Comparison of ENCODE assay signal across 2 cellular contexts in the genomic region with DNA sequence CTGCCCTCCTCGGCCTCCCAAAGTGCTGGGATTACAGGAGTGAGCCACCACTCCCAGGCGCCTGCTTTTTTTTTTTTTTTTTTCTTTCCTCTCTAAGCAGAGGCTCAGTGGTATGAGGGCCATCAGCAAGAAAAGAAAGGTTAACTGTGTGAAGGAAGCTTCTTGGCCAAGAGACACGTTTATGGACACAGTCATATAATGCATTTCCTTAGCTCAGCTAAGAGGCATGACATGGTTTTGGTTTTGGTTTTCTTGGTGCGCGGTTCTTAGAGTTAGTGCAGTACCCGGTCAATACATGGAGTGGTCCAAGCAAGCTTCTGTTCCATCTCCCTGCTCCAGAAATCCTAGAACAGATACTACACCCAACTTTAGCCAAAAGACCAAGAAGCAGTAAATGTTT.
TF ChIP-seq lines count a peak whose summit lies in the region.

No MANE protein-coding gene starts in this region.

TF ChIP-seq in SK-N-SH, 30 proteins besides CTCF, POLR2A, EP300 and RAD21 (continued from another document):
- TF ChIP-seq POLR2AphosphoS5 (IDR thresholded peaks at IDR 0.05; ENCODE audit: low read depth, low read length) (no peak), FOXJ3 (CRISPR knock-in tag; IDR thresholded peaks at IDR 0.05) (no peak), GABPA (IDR thresholded peaks at IDR 0.05; ENCODE audit: low read depth) (no peak), TCF12 (IDR thresholded peaks at IDR 0.05) (no peak), RFX5 (IDR thresholded peaks at IDR 0.05; ENCODE audit: low read length) (no peak), TAF1 (IDR thresholded peaks at IDR 0.05; ENCODE audit: borderline replicate concordance, low read depth, low read length) (no peak)
- TF ChIP-seq, protein P1, sequence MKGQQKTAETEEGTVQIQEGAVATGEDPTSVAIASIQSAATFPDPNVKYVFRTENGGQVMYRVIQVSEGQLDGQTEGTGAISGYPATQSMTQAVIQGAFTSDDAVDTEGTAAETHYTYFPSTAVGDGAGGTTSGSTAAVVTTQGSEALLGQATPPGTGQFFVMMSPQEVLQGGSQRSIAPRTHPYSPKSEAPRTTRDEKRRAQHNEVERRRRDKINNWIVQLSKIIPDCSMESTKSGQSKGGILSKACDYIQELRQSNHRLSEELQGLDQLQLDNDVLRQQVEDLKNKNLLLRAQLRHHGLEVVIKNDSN (IDR thresholded peaks at IDR 0.05; ENCODE audit: borderline replicate concordance, low read depth) = no peak
- TF ChIP-seq, protein P2, sequence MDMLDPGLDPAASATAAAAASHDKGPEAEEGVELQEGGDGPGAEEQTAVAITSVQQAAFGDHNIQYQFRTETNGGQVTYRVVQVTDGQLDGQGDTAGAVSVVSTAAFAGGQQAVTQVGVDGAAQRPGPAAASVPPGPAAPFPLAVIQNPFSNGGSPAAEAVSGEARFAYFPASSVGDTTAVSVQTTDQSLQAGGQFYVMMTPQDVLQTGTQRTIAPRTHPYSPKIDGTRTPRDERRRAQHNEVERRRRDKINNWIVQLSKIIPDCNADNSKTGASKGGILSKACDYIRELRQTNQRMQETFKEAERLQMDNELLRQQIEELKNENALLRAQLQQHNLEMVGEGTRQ (IDR thresholded peaks at IDR 0.05; ENCODE audit: borderline replicate concordance, low read depth, low read length) = no peak
- TF ChIP-seq, protein P3, sequence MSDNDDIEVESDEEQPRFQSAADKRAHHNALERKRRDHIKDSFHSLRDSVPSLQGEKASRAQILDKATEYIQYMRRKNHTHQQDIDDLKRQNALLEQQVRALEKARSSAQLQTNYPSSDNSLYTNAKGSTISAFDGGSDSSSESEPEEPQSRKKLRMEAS (IDR thresholded peaks at IDR 0.05; ENCODE audit: low read depth) = no peak
TF ChIP-seq in SK-N-SH: peak in this region for 0.

TF ChIP-seq in SK-N-SH treated with all-trans-retinoic acid at 6 μM for 48 hours, 23 proteins besides CTCF, POLR2A, EP300 and RAD21 (continued from another document):
- TF ChIP-seq, protein P4, sequence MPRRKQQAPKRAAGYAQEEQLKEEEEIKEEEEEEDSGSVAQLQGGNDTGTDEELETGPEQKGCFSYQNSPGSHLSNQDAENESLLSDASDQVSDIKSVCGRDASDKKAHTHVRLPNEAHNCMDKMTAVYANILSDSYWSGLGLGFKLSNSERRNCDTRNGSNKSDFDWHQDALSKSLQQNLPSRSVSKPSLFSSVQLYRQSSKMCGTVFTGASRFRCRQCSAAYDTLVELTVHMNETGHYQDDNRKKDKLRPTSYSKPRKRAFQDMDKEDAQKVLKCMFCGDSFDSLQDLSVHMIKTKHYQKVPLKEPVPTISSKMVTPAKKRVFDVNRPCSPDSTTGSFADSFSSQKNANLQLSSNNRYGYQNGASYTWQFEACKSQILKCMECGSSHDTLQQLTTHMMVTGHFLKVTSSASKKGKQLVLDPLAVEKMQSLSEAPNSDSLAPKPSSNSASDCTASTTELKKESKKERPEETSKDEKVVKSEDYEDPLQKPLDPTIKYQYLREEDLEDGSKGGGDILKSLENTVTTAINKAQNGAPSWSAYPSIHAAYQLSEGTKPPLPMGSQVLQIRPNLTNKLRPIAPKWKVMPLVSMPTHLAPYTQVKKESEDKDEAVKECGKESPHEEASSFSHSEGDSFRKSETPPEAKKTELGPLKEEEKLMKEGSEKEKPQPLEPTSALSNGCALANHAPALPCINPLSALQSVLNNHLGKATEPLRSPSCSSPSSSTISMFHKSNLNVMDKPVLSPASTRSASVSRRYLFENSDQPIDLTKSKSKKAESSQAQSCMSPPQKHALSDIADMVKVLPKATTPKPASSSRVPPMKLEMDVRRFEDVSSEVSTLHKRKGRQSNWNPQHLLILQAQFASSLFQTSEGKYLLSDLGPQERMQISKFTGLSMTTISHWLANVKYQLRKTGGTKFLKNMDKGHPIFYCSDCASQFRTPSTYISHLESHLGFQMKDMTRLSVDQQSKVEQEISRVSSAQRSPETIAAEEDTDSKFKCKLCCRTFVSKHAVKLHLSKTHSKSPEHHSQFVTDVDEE (CRISPR knock-in tag; IDR thresholded peaks at IDR 0.05) = no peak
- TF ChIP-seq ZNF565 (CRISPR knock-in tag; conservative IDR thresholded peaks at IDR 0.05; ENCODE audit: low read depth) (no peak), ESRRG (CRISPR knock-in tag; IDR thresholded peaks at IDR 0.05) (no peak), PPARA (CRISPR knock-in tag; IDR thresholded peaks at IDR 0.05; ENCODE audit: borderline replicate concordance) (no peak), TOX (CRISPR knock-in tag; IDR thresholded peaks at IDR 0.05; ENCODE audit: borderline replicate concordance) (no peak), ZC3H10 (CRISPR knock-in tag; IDR thresholded peaks at IDR 0.05) (no peak), ISL1 (CRISPR knock-in tag; IDR thresholded peaks at IDR 0.05) (no peak), SNAI2 (CRISPR knock-in tag; IDR thresholded peaks at IDR 0.05) (no peak), RARB (CRISPR knock-in tag; IDR thresholded peaks at IDR 0.05) (no peak), ARNTL (CRISPR knock-in tag; IDR thresholded peaks at IDR 0.05; ENCODE audit: borderline replicate concordance, low read depth) (no peak)
- TF ChIP-seq, protein P5, sequence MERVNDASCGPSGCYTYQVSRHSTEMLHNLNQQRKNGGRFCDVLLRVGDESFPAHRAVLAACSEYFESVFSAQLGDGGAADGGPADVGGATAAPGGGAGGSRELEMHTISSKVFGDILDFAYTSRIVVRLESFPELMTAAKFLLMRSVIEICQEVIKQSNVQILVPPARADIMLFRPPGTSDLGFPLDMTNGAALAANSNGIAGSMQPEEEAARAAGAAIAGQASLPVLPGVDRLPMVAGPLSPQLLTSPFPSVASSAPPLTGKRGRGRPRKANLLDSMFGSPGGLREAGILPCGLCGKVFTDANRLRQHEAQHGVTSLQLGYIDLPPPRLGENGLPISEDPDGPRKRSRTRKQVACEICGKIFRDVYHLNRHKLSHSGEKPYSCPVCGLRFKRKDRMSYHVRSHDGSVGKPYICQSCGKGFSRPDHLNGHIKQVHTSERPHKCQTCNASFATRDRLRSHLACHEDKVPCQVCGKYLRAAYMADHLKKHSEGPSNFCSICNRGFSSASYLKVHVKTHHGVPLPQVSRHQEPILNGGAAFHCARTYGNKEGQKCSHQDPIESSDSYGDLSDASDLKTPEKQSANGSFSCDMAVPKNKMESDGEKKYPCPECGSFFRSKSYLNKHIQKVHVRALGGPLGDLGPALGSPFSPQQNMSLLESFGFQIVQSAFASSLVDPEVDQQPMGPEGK (CRISPR knock-in tag; IDR thresholded peaks at IDR 0.05; ENCODE audit: borderline replicate concordance) = no peak
